Comparison of ENCODE assay signal across 23 cellular contexts in the genomic region with DNA sequence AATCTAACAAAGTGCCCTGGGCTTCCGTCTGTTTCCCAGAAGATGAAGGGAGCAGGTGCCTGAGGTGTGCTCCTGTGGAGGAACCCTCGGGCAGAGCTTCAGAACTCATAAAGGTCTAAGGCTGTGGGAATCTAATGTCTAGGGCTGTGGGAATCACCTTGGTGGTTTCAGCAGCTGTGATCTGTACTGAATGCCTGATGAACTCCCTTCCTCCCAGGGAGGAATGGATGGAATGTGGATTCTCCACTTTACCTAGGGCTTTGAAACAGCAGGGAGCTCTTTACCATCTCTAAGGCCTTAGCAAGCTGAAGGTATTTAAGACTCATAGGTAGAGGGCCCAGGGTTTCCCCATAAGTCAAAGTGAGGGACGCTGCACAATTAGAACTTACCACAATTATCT. TPM values are rescaled to one million over a fixed set of nuclear protein-coding genes. Genes with fewer than 3 reads are reported as not detected.
DNase-seq lines count a peak whose midpoint lies in the region; ATAC-seq, FAIRE-seq and TF ChIP-seq lines count a peak whose summit lies in the region.
"Had no signal": no experiment of that assay in that cellular context is flagged by ENCODE, and none has a peak within 500 bp of the region (broad histone marks: within the 10 kb centered on the region; RNA-seq: fewer than 3 reads in every experiment).

No MANE protein-coding gene starts in this region.

- H3K9ac ChIP-seq in astrocyte (ENCODE audit: low read length) (no peak overlapping the region), smooth muscle cell (ENCODE audit: low read depth) (no peak overlapping the region)

- H2AFZ ChIP-seq in astrocyte (ENCODE audit: low read depth, low read length) (no peak overlapping the region), smooth muscle cell (ENCODE audit: low read depth) (no peak overlapping the region)

- no peaks in the 10 kb centered on the region for H3K4me1 ChIP-seq in astrocyte (ENCODE audit: insufficient read depth, low read length)
- peaks cover 16% of the 10 kb centered on the region for H3K4me1 ChIP-seq in smooth muscle cell (ENCODE audit: low read depth)
- H3K4me1 ChIP-seq: BE2C, gastrocnemius medialis, SJSA1, suprapubic skin had no signal

- no peaks in the 10 kb centered on the region for H3K9me3 Mint-ChIP-seq in astrocyte (ENCODE audit: unreplicated experiment)
- H3K9me3 Mint-ChIP-seq: brain; dendritic cell treated with granulocyte-macrophage colony-stimulating factor and Interleukin-4, amounts not matched to agents 40 ng/mL and 50 ng/mL, for 4 days; nephron progenitor cell had no signal

- peaks cover 6% of the 10 kb centered on the region for H3K4me1 Mint-ChIP-seq in astrocyte (ENCODE audit: low read depth, unreplicated experiment)
- H3K4me1 Mint-ChIP-seq: brain, immature natural killer cell, memory B cell, nephron progenitor cell had no signal

- H3K27me3 ChIP-seq in astrocyte (ENCODE audit: insufficient read depth, low read length) (no peaks in the 10 kb centered on the region), smooth muscle cell (ENCODE audit: low read depth) (no peaks in the 10 kb centered on the region)
- H3K27me3 ChIP-seq: BE2C, gastrocnemius medialis, suprapubic skin had no signal

- DNase-seq in DMS53 (lab: John Stamatoyannopoulos, UW) (peak; percentile 18), DMS53 treated with DMSO at 0.1 percent for 48 hours (lab: John Stamatoyannopoulos, UW; ENCODE audit: unreplicated experiment) (no peak), astrocyte (ENCODE audit: low read depth) (no peak), iPS-NIHi7 (ENCODE audit: extremely low spot score) (peak; percentile 79), smooth muscle cell (lab: John Stamatoyannopoulos, UW; ENCODE audit: unreplicated experiment) (no peak)
- DNase-seq: activated CD8-positive, alpha-beta T cell treated with anti-CD3 and anti-CD28 coated beads, Interleukin-2, amount 10 ng/mL, durations not matched to agents 7 days and 5 days; BE2C; gastrocnemius medialis; immature natural killer cell; NCI-H510A; nephron progenitor cell had no signal

- no peak overlapping the region for H3K4me3 ChIP-seq in astrocyte (ENCODE audit: insufficient read depth, low read depth, low read length)
- no peak overlapping the region for H3K4me3 ChIP-seq in smooth muscle cell
- H3K4me3 ChIP-seq: gastrocnemius medialis, SJSA1, suprapubic skin had no signal

- TF ChIP-seq CTCF in astrocyte (IDR thresholded peaks at IDR 0.05; ENCODE audit: insufficient read depth, low read depth, low read length) (no peak), smooth muscle cell (IDR thresholded peaks at IDR 0.05; ENCODE audit: borderline replicate concordance, insufficient read depth, poor library complexity, severe bottlenecking) (no peak)

- WGBS in smooth muscle cell (ENCODE audit: low lambda C conversion rate) = 27% methylated on average over 3 of the region's 3 CpGs

- H3K36me3 Mint-ChIP-seq in astrocyte (ENCODE audit: low read depth, unreplicated experiment) = no peaks in the 10 kb centered on the region
- H3K36me3 Mint-ChIP-seq: activated naive CD8-positive, alpha-beta T cell; brain; immature natural killer cell; memory B cell had no signal

- peak overlapping the region; percentile 80 for H3K27ac Mint-ChIP-seq in astrocyte (ENCODE audit: unreplicated experiment)
- H3K27ac Mint-ChIP-seq: activated CD8-positive, alpha-beta T cell treated with anti-CD3 and anti-CD28 coated beads, Interleukin-2, amount 10 ng/mL, durations not matched to agents 7 days and 5 days; activated naive CD8-positive, alpha-beta T cell; brain; dendritic cell treated with granulocyte-macrophage colony-stimulating factor and Interleukin-4, amounts not matched to agents 40 ng/mL and 50 ng/mL, for 4 days; immature natural killer cell; memory B cell; nephron progenitor cell had no signal

- H4K20me1 ChIP-seq in astrocyte (ENCODE audit: insufficient read depth, low read length) (no peaks in the 10 kb centered on the region), smooth muscle cell (ENCODE audit: low read depth) (no peaks in the 10 kb centered on the region)

- ATAC-seq in HG03095 (IDR thresholded peaks at IDR 0.05; ENCODE audit: unreplicated experiment) (no peak), GM19328 (IDR thresholded peaks at IDR 0.05; ENCODE audit: unreplicated experiment) (no peak), HG02852 (IDR thresholded peaks at IDR 0.05; ENCODE audit: unreplicated experiment) (no peak)
- ATAC-seq: activated CD8-positive, alpha-beta T cell treated with anti-CD3 and anti-CD28 coated beads, Interleukin-2, amount 10 ng/mL, durations not matched to agents 7 days and 5 days; gastrocnemius medialis had no signal

- no peaks in the 10 kb centered on the region for H3K27me3 Mint-ChIP-seq in astrocyte (ENCODE audit: low read depth, unreplicated experiment)
- H3K27me3 Mint-ChIP-seq: activated naive CD8-positive, alpha-beta T cell; brain; dendritic cell treated with granulocyte-macrophage colony-stimulating factor and Interleukin-4, amounts not matched to agents 40 ng/mL and 50 ng/mL, for 4 days; memory B cell had no signal

- H3K9me3 ChIP-seq in astrocyte (ENCODE audit: insufficient read depth, low read depth, low read length) (no peaks in the 10 kb centered on the region), smooth muscle cell (replicated peaks; ENCODE audit: low read depth) (no peaks in the 10 kb centered on the region)
- H3K9me3 ChIP-seq: BE2C, gastrocnemius medialis, SJSA1, suprapubic skin had no signal

- H3K79me2 ChIP-seq in astrocyte (ENCODE audit: insufficient read depth, low read length) (no peaks in the 10 kb centered on the region), smooth muscle cell (ENCODE audit: low read depth) (no peaks in the 10 kb centered on the region)

- no peak overlapping the region for H3K4me2 ChIP-seq in astrocyte (ENCODE audit: low read length)
- H3K4me2 ChIP-seq in smooth muscle cell = no peak overlapping the region

- H3F3A ChIP-seq in smooth muscle cell (ENCODE audit: low read depth) = no peaks in the 10 kb centered on the region

- H3K27ac ChIP-seq in astrocyte (ENCODE audit: low read depth, low read length) = no peak overlapping the region
- H3K27ac ChIP-seq in smooth muscle cell (ENCODE audit: low read depth) = peak overlapping the region; percentile 54
- H3K27ac ChIP-seq: 22Rv1, gastrocnemius medialis, SJSA1, suprapubic skin had no signal

- H3K4me3 Mint-ChIP-seq in astrocyte (ENCODE audit: unreplicated experiment) = no peak overlapping the region
- H3K4me3 Mint-ChIP-seq: activated CD8-positive, alpha-beta T cell treated with anti-CD3 and anti-CD28 coated beads, Interleukin-2, amount 10 ng/mL, durations not matched to agents 7 days and 5 days; activated naive CD8-positive, alpha-beta T cell; brain; dendritic cell treated with granulocyte-macrophage colony-stimulating factor and Interleukin-4, amounts not matched to agents 40 ng/mL and 50 ng/mL, for 4 days; immature natural killer cell; memory B cell; nephron progenitor cell had no signal

- FAIRE-seq in astrocyte (lab: Jason Lieb, UNC) = no peak

- H3K36me3 ChIP-seq in astrocyte (ENCODE audit: insufficient read depth, low read length) (no peaks in the 10 kb centered on the region), smooth muscle cell (ENCODE audit: low read depth) (no peaks in the 10 kb centered on the region)
- H3K36me3 ChIP-seq: BE2C, gastrocnemius medialis, SJSA1, suprapubic skin had no signal

RNA-seq across cellular contexts. Expression of a gene that starts 36.0 kb away (rescaled TPM):
- total RNA-seq in astrocyte (3.7 and 4.6 TPM in 2 replicates), smooth muscle cell (0.27 and 0.45 TPM in 2 replicates)
- polyA plus RNA-seq in smooth muscle cell = 0.66 TPM in 1 of 2 replicates, not detected in the other
- total RNA-seq: activated CD8-positive, alpha-beta T cell treated with anti-CD3 and anti-CD28 coated beads, Interleukin-2, amount 10 ng/mL, durations not matched to agents 7 days and 5 days; HT1080; T-helper 2 cell treated with Interferon-gamma antibody and Interleukin-4, amounts not matched to agents 100 ng/mL and 5 ng/mL, for 36 hours had no signal
- polyA plus RNA-seq: immature natural killer cell had no signal

Comparison
In these comparisons a context has a peak if more than half of its experiments do, and no peak if none do; other contexts are left out.
1. DNase-seq: peak in DMS53 (single experiment) and iPS-NIHi7 (single experiment); none in DMS53 treated with DMSO at 0.1 percent for 48 hours (single experiment), astrocyte (single experiment) and smooth muscle cell (single experiment).